15 cellular contexts compared by ENCODE assay signal in the genomic region with DNA sequence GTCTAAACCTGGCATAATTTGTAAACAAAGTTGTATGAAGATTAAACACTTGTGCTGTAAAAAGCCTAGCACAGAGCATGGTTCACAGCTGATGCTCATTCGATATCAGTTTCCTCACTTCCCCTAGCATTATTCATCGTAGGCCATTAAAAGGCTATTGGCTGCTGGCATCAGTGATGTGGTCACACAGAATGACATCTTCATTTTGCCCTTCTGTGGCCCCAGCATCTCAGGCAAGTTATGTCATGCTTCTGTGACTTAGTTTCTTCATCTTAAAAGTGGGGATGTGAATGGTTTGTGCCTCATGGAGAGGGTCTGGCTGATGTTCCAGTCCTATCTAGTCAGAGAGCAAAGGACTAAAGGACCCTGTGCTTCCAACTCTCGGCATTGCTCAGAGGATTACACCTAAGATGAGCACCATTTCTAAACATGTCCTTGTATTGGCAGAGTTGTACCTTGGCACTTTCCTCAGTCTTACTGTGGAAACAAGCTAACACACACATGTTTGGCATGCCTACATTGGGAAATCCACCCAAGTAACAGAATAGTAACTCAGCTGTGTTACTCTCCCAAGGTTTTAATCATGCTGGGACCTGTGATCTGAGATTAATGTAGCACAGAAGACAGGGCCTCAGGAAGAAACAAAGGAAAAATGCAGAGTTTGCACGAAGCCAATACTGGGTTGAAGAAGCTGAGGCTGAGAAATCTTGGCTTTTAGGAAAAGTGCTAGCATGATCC.
A peak's percentile ranks its signal among the peaks of the same experiment; 100 is the strongest.
DNase-seq lines count a peak whose midpoint lies in the region; ATAC-seq and TF ChIP-seq lines count a peak whose summit lies in the region.
"Had no signal": no experiment of that assay in that cellular context is flagged by ENCODE, and none has a peak within 500 bp of the region (broad histone marks: within the 10 kb centered on the region; RNA-seq: fewer than 3 reads in every experiment).

No MANE protein-coding gene starts in this region.

- CTCF ChIA-PET in mammary epithelial cell (lab: Charles Lee; ENCODE audit: low non-redundant PET) (no interaction called here), MCF 10A (lab: Yijun Ruan, JAX) (no interaction called here)

- no peak overlapping the region for H3K9ac ChIP-seq in mammary epithelial cell (ENCODE audit: insufficient read depth, low read length)
- H3K9ac ChIP-seq: BLaER1 treated with 17β-estradiol and CSF1 and Interleukin-3, amounts not matched to agents 10 nM and 100 nM had no signal

- H3K79me2 ChIP-seq in mammary epithelial cell (ENCODE audit: insufficient read depth, low read length), result no peaks in the 10 kb centered on the region

- H3K27me3 ChIP-seq in mammary epithelial cell (ENCODE audit: insufficient read depth, low read length), result no peaks in the 10 kb centered on the region
- H3K27me3 ChIP-seq: BLaER1 treated with 17β-estradiol and CSF1 and Interleukin-3, amounts not matched to agents 10 nM and 100 nM had no signal

- intact Hi-C loops in mammary epithelial cell (cut with micrococcal nuclease), result no loop called here
- intact Hi-C loops in MCF 10A (cut with micrococcal nuclease), result no loop called here

- H3K4me1 ChIP-seq in mammary epithelial cell (ENCODE audit: insufficient read depth, low read length), result peaks cover 2% of the 10 kb centered on the region
- H3K4me1 ChIP-seq: BLaER1 treated with 17β-estradiol and CSF1 and Interleukin-3, amounts not matched to agents 10 nM and 100 nM had no signal

- no peak overlapping the region for H3K27ac ChIP-seq in mammary epithelial cell (ENCODE audit: insufficient read depth, low read depth, low read length)
- H3K27ac ChIP-seq: BLaER1 treated with 17β-estradiol and CSF1 and Interleukin-3, amounts not matched to agents 10 nM and 100 nM had no signal

- H3K4me3 Mint-ChIP-seq in MCF 10A (ENCODE audit: unreplicated experiment), result no peak overlapping the region
- no peak overlapping the region for H3K4me3 Mint-ChIP-seq in type B pancreatic cell
- H3K4me3 Mint-ChIP-seq: CD4-positive, CD25-positive, alpha-beta regulatory T cell; H9 had no signal

- WGBS in mammary epithelial cell (ENCODE audit: low coverage, missing lambda C conversion rate), result 47% methylated on average over 4 of the region's 4 CpGs

- TF ChIP-seq CTCF in mammary epithelial cell (conservative IDR thresholded peaks at IDR 0.05 in 1 of 2, IDR thresholded peaks at IDR 0.05 in 1 of 2; ENCODE audit: extremely low read depth in 1 of 2, insufficient read depth in 1 of 2, low read depth in 1 of 2, low read length in 2 of 2) (no peak), MCF 10A (IDR thresholded peaks at IDR 0.05; ENCODE audit: unreplicated experiment) (no peak), type B pancreatic cell (conservative IDR thresholded peaks at IDR 0.05) (no peak)

- no peak overlapping the region for H3K4me2 ChIP-seq in mammary epithelial cell (ENCODE audit: insufficient read depth, low read depth, low read length)
- H3K4me2 ChIP-seq: BLaER1 treated with 17β-estradiol and CSF1 and Interleukin-3, amounts not matched to agents 10 nM and 100 nM had no signal

- POLR2A ChIA-PET in MCF 10A (lab: Yijun Ruan, JAX), result no interaction called here

- H3K9me3 ChIP-seq in mammary epithelial cell (replicated peaks; ENCODE audit: insufficient read depth, low read length), result no peaks in the 10 kb centered on the region

- H3K27ac Mint-ChIP-seq in MCF 10A (ENCODE audit: low read depth, unreplicated experiment) (no peak overlapping the region), type B pancreatic cell (no peak overlapping the region)
- H3K27ac Mint-ChIP-seq: CD4-positive, CD25-positive, alpha-beta regulatory T cell; H9 had no signal

- peak overlapping the region; percentile 36 for H2AFZ ChIP-seq in mammary epithelial cell (ENCODE audit: low read depth, low read length)

- peak; percentile 81 for ATAC-seq in esophagus mucosa

- no TSS peak for BruUV-seq in mammary epithelial cell (replicated peaks; lab: Mats Ljungman, UMichigan)
- no TSS peak for BruUV-seq in MCF 10A (replicated peaks; lab: Mats Ljungman, UMichigan)

- H4K20me1 ChIP-seq in mammary epithelial cell (ENCODE audit: insufficient read depth, low read length), result no peaks in the 10 kb centered on the region
- H4K20me1 ChIP-seq: BLaER1 treated with 17β-estradiol and CSF1 and Interleukin-3, amounts not matched to agents 10 nM and 100 nM had no signal

- H3K27me3 Mint-ChIP-seq in MCF 10A (ENCODE audit: insufficient read depth, unreplicated experiment), result no peaks in the 10 kb centered on the region
- H3K27me3 Mint-ChIP-seq in type B pancreatic cell, result no peaks in the 10 kb centered on the region

- H3K4me3 ChIP-seq in mammary epithelial cell (replicated peaks in 1 of 3; ENCODE audit: insufficient read depth in 1 of 3, low read depth in 2 of 3, low read length in 3 of 3), result no peak overlapping the region
- H3K4me3 ChIP-seq: BLaER1 treated with 17β-estradiol and CSF1 and Interleukin-3, amounts not matched to agents 10 nM and 100 nM had no signal

- H3K4me1 Mint-ChIP-seq in MCF 10A (ENCODE audit: insufficient read depth, unreplicated experiment) (no peaks in the 10 kb centered on the region), type B pancreatic cell (ENCODE audit: unreplicated experiment) (no peaks in the 10 kb centered on the region)
- H3K4me1 Mint-ChIP-seq: CD4-positive, CD25-positive, alpha-beta regulatory T cell had no signal

- H3K9me3 Mint-ChIP-seq in MCF 10A (ENCODE audit: unreplicated experiment) (no peaks in the 10 kb centered on the region), type B pancreatic cell (no peaks in the 10 kb centered on the region)
- H3K9me3 Mint-ChIP-seq: CD4-positive, CD25-positive, alpha-beta regulatory T cell had no signal

- DNase-seq in mammary epithelial cell (peak; percentile 40), MCF 10A (ENCODE audit: unreplicated experiment) (no peak), myocyte (ENCODE audit: low read depth) (peak; percentile 3), midbrain (lab: John Stamatoyannopoulos, UW) (no peak), type B pancreatic cell (ENCODE audit: extremely low spot score, unreplicated experiment) (no peak), OCI-M1 (lab: John Stamatoyannopoulos, UW) (no peak), middle frontal gyrus (ENCODE audit: extremely low spot score, low spot score) (no peak)
- DNase-seq: 8988T; CD4-positive, CD25-positive, alpha-beta regulatory T cell; DMS79 treated with DMSO at 0.1 percent for 48 hours; EL; GOT3; H9 had no signal

- in situ Hi-C loops in mammary epithelial cell (cut with MboI; ENCODE audit: low sequenced_read_pairs in 2 of 2), result no loop called here

- H3K36me3 Mint-ChIP-seq in MCF 10A (ENCODE audit: insufficient read depth, unreplicated experiment) (no peaks in the 10 kb centered on the region), type B pancreatic cell (no peaks in the 10 kb centered on the region)
- H3K36me3 Mint-ChIP-seq: CD4-positive, CD25-positive, alpha-beta regulatory T cell had no signal

- dilution Hi-C loops in mammary epithelial cell (cut with HindIII; ENCODE audit: low sequenced_read_pairs), result loop anchor here (5.0 kb wide), 1 partner anchor 73 kb away; no protein-coding TSS in a partner anchor

- no peaks in the 10 kb centered on the region for H3K36me3 ChIP-seq in mammary epithelial cell (ENCODE audit: insufficient read depth, low read length)
- H3K36me3 ChIP-seq: BLaER1 treated with 17β-estradiol and CSF1 and Interleukin-3, amounts not matched to agents 10 nM and 100 nM had no signal

Comparison
In these comparisons a context has a peak if more than half of its experiments do, and no peak if none do; other contexts are left out.
1. DNase-seq: peak in mammary epithelial cell (single experiment) and myocyte (single experiment); none in MCF 10A (single experiment), midbrain (single experiment), type B pancreatic cell (single experiment), OCI-M1 (single experiment) and middle frontal gyrus (single experiment).